Comparison of ENCODE assay signal across 1 cellular context in genomic region chr15:77623878-77624524, GRCh38.
TF ChIP-seq lines count a peak whose summit lies in the region.

No MANE protein-coding gene starts in this region.

TF ChIP-seq in HEK293, 187 proteins besides CTCF, POLR2A, EP300 and RAD21 (continued from another document):
- peak; percentile 26; the same call in 1 of the 2 replicates for TF ChIP-seq ZBTB10 (tag by site-specific recombination; IDR thresholded peaks at IDR 0.05)
- TF ChIP-seq ZBTB49 (tag by site-specific recombination; IDR thresholded peaks at IDR 0.05; ENCODE audit: low read depth): no peak
- TF ChIP-seq KLF17 (tag by site-specific recombination; IDR thresholded peaks at IDR 0.05): no peak
- TF ChIP-seq YY2 (tag by site-specific recombination; IDR thresholded peaks at IDR 0.05): no peak
- no peak; the same call in 1 of the 2 replicates for TF ChIP-seq ZNF645 (tag by site-specific recombination; IDR thresholded peaks at IDR 0.05)
- TF ChIP-seq ZNF768 (tag by site-specific recombination; IDR thresholded peaks at IDR 0.05): no peak
- TF ChIP-seq ZNF398 (tag by site-specific recombination; IDR thresholded peaks at IDR 0.05): peak; percentile 66
- no peak for TF ChIP-seq KLF16 (tag by site-specific recombination; IDR thresholded peaks at IDR 0.05)
- TF ChIP-seq ZBTB11 (tag by site-specific recombination; conservative IDR thresholded peaks at IDR 0.05; ENCODE audit: low read depth): no peak
- no peak for TF ChIP-seq ZNF548 (tag by site-specific recombination; IDR thresholded peaks at IDR 0.05)
- TF ChIP-seq ZNF580 (tag by site-specific recombination; IDR thresholded peaks at IDR 0.05): no peak
- 0 out of 2 replicates have a peak, but pooled peaks have one; percentile 47 for TF ChIP-seq ZNF133 (tag by site-specific recombination; IDR thresholded peaks at IDR 0.05)
- peak; percentile 55; the same call in 1 of the 2 replicates for TF ChIP-seq BCL11B (tag by site-specific recombination; IDR thresholded peaks at IDR 0.05; ENCODE audit: low read depth)
- TF ChIP-seq ZNF692 (tag by site-specific recombination; IDR thresholded peaks at IDR 0.05): no peak
- peak; percentile 12 for TF ChIP-seq ZBTB26 (tag by site-specific recombination; optimal IDR thresholded peaks at IDR 0.05)
- no peak for TF ChIP-seq PRDM1 (tag by site-specific recombination; IDR thresholded peaks at IDR 0.05)
- no peak for TF ChIP-seq BCL6B (tag by site-specific recombination; IDR thresholded peaks at IDR 0.05)
- no peak for TF ChIP-seq OVOL3 (tag by site-specific recombination; IDR thresholded peaks at IDR 0.05)
- no peak for TF ChIP-seq YY1 (tag by site-specific recombination; IDR thresholded peaks at IDR 0.05)
- TF ChIP-seq ZNF311 (tag by site-specific recombination; IDR thresholded peaks at IDR 0.05; ENCODE audit: borderline replicate concordance): peak; percentile 83; the same call in 1 of the 2 replicates
- TF ChIP-seq ZNF114 (tag by site-specific recombination; IDR thresholded peaks at IDR 0.05): no peak
- no peak for TF ChIP-seq ZNF48 (tag by site-specific recombination; IDR thresholded peaks at IDR 0.05)
- TF ChIP-seq ZNF155 (tag by site-specific recombination; IDR thresholded peaks at IDR 0.05): 0 out of 2 replicates have a peak, but pooled peaks have one; percentile 40
- TF ChIP-seq ZNF610 (tag by site-specific recombination; IDR thresholded peaks at IDR 0.05; ENCODE audit: borderline replicate concordance): no peak
- no peak for TF ChIP-seq ZSCAN30 (tag by site-specific recombination; IDR thresholded peaks at IDR 0.05)
- TF ChIP-seq ZNF621 (tag by site-specific recombination; IDR thresholded peaks at IDR 0.05): peak; percentile 90
- TF ChIP-seq ZBTB20 (tag by site-specific recombination; IDR thresholded peaks at IDR 0.05): no peak
- TF ChIP-seq ZNF148 (tag by site-specific recombination; IDR thresholded peaks at IDR 0.05; ENCODE audit: borderline replicate concordance): no peak; the same call in 1 of the 2 replicates
- no peak for TF ChIP-seq ZNF600 (tag by site-specific recombination; IDR thresholded peaks at IDR 0.05)
- TF ChIP-seq ZNF175 (tag by site-specific recombination; IDR thresholded peaks at IDR 0.05): no peak
- TF ChIP-seq HOXA7 (CRISPR knock-in tag; IDR thresholded peaks at IDR 0.05; ENCODE audit: borderline replicate concordance): no peak
- TF ChIP-seq ZBTB48 (tag by site-specific recombination; IDR thresholded peaks at IDR 0.05): peak; percentile 44; the same call in 1 of the 2 replicates
- TF ChIP-seq MYNN (tag by site-specific recombination; IDR thresholded peaks at IDR 0.05; ENCODE audit: borderline replicate concordance): peak; percentile 36; the same call in 1 of the 2 replicates
